8 cellular contexts compared by ENCODE assay signal in genomic region chr1:998905-999796, GRCh38. TPM values are rescaled to one million over a fixed set of nuclear protein-coding genes. Genes with fewer than 3 reads are reported as not detected.
DNase-seq lines count a peak whose midpoint lies in the region; ATAC-seq and TF ChIP-seq lines count a peak whose summit lies in the region.

No MANE protein-coding gene starts in this region.

- H3K9me3 ChIP-seq in heart right ventricle, result no peaks in the 10 kb centered on the region

- H3K4me3 ChIP-seq in WI38 (ENCODE audit: low read depth, low read length) (peak overlapping the region; percentile 65), heart right ventricle (peak overlapping the region; percentile 52 to 94 (median 76))

- WGBS in heart right ventricle, 2 donors, result 0 to 1% methylated on average over 92 to 99 of the region's 99 CpGs

- ATAC-seq in heart right ventricle (peak in 3 of 8 donors; percentile 2 to 3 (median 2)), esophagus mucosa (no peak)

- peak overlapping the region; percentile 51 for H3K4me3 Mint-ChIP-seq in activated naive CD4-positive, alpha-beta T cell treated with anti-CD3 and anti-CD28 coated beads for 36 hours

- DNase-seq in activated naive CD4-positive, alpha-beta T cell treated with anti-CD3 and anti-CD28 coated beads for 36 hours, result no peak
- DNase-seq in activated naive CD4-positive, alpha-beta T cell treated with anti-CD3 and anti-CD28 coated beads, Interleukin-2, amount 50 U/mL, for 16 hours, result no peak
- DNase-seq in heart right ventricle (peak; percentile 25 to 54), retina (peak; percentile 71), cortex of kidney (lab: John Stamatoyannopoulos, UW) (no peak)
- DNase-seq in activated effector memory CD4-positive, alpha-beta T cell treated with Interleukin-2 at 50 U/mL for 16 hours, result no peak

- CTCF ChIA-PET in activated naive CD4-positive, alpha-beta T cell treated with anti-CD3 and anti-CD28 coated beads for 36 hours (lab: Charles Lee), result interaction anchor here (0.8 kb wide), 1 partner anchor 14 kb away, joined by 3 read pairs; no protein-coding TSS in a partner anchor

- peaks cover 8% of the 10 kb centered on the region for H3K4me1 Mint-ChIP-seq in activated naive CD4-positive, alpha-beta T cell treated with anti-CD3 and anti-CD28 coated beads for 36 hours (ENCODE audit: low read depth)

- intact Hi-C loops in activated naive CD4-positive, alpha-beta T cell treated with anti-CD3 and anti-CD28 coated beads for 36 hours (cut with micrococcal nuclease), result no loop called here
- intact Hi-C loops in heart right ventricle (cut with DNase I), result no loop called here

- H3K27ac Mint-ChIP-seq in activated naive CD4-positive, alpha-beta T cell treated with anti-CD3 and anti-CD28 coated beads for 36 hours, result no peak overlapping the region

- peaks cover 32% of the 10 kb centered on the region for H3K27me3 Mint-ChIP-seq in activated naive CD4-positive, alpha-beta T cell treated with anti-CD3 and anti-CD28 coated beads for 36 hours (ENCODE audit: low read depth)

- H3K27me3 ChIP-seq in heart right ventricle, result peaks cover 0 to 93% (median 0%) of the 10 kb centered on the region in 7 donors

- H3K27ac ChIP-seq in heart right ventricle, result peak overlapping the region; percentile 96 to 100 (median 100)

- peaks cover 0 to 47% (median 22%) of the 10 kb centered on the region in 9 donors for H3K4me1 ChIP-seq in heart right ventricle

- no peaks in the 10 kb centered on the region for H3K36me3 Mint-ChIP-seq in activated naive CD4-positive, alpha-beta T cell treated with anti-CD3 and anti-CD28 coated beads for 36 hours (ENCODE audit: low read depth)

- peaks cover 0 to 17% (median 0%) of the 10 kb centered on the region in 9 donors for H3K36me3 ChIP-seq in heart right ventricle

- H3K9me3 Mint-ChIP-seq in activated naive CD4-positive, alpha-beta T cell treated with anti-CD3 and anti-CD28 coated beads for 36 hours, result no peaks in the 10 kb centered on the region

- no peak for TF ChIP-seq CTCF in WI38 (IDR thresholded peaks at IDR 0.05; ENCODE audit: low read depth, low read length)
- peak in 2 of 9 donors; percentile 13 to 40 for TF ChIP-seq CTCF in heart right ventricle (IDR thresholded peaks at IDR 0.05)

RNA-seq across cellular contexts. Expression of gene HES4, which starts 0.7 kb away (rescaled TPM):
- 1 to 10 TPM; 4.1 to 4.7 TPM for total RNA-seq in activated naive CD4-positive, alpha-beta T cell treated with anti-CD3 and anti-CD28 coated beads for 36 hours
- total RNA-seq in heart right ventricle, result 10 to 100 TPM; 28.5 to 78.1 (median 41.6) TPM
- 10 to 100 TPM; 49.2 to 49.8 TPM for polyA plus RNA-seq in heart right ventricle
- total RNA-seq in esophagus mucosa, result 15.7 TPM

RNA-seq across cellular contexts. Expression of gene ISG15, which starts 14.1 kb away (rescaled TPM):
- 100 to 1,000 TPM; 143 to 147 TPM for total RNA-seq in activated naive CD4-positive, alpha-beta T cell treated with anti-CD3 and anti-CD28 coated beads for 36 hours
- total RNA-seq in heart right ventricle, result 100 to 1,000 TPM in 1 of 10 donors, 10 to 100 TPM in 8, 1 to 10 TPM in 1; 9.8 to 169 (median 20.9) TPM
- 100 to 1,000 TPM in 1 of 2 donors, 10 to 100 TPM in 1; 51.7 to 186 TPM for polyA plus RNA-seq in heart right ventricle
- total RNA-seq in esophagus mucosa, result 12.1 TPM

RNA-seq across cellular contexts. Expression of gene PERM1, which starts 17.3 kb away (rescaled TPM):
- total RNA-seq in activated naive CD4-positive, alpha-beta T cell treated with anti-CD3 and anti-CD28 coated beads for 36 hours, result not detected
- total RNA-seq in heart right ventricle (100 to 1,000 TPM in 8 of 10 donors, 10 to 100 TPM in 2; 66.2 to 238 (median 122) TPM), esophagus mucosa (not detected)
- 100 to 1,000 TPM in 1 of 2 donors, 10 to 100 TPM in 1; 55.1 to 513 TPM for polyA plus RNA-seq in heart right ventricle

RNA-seq across cellular contexts. Expression of gene AGRN, which starts 20.8 kb away (rescaled TPM):
- 10 to 100 TPM; 30.5 to 35.1 TPM for total RNA-seq in activated naive CD4-positive, alpha-beta T cell treated with anti-CD3 and anti-CD28 coated beads for 36 hours
- 10 to 100 TPM; 12.7 to 33.9 (median 18.3) TPM for total RNA-seq in heart right ventricle
- 10 to 100 TPM; 11.5 to 30.7 TPM for polyA plus RNA-seq in heart right ventricle
- 41.0 TPM for total RNA-seq in esophagus mucosa

RNA-seq across cellular contexts. Expression of gene PLEKHN1, which starts 32.9 kb away (rescaled TPM):
- total RNA-seq in activated naive CD4-positive, alpha-beta T cell treated with anti-CD3 and anti-CD28 coated beads for 36 hours, result under 1 TPM; 0.52 to 0.69 TPM
- total RNA-seq in heart right ventricle (under 1 TPM in 2 of 10 donors, not detected in 8; 0.13 to 0.30 TPM), esophagus mucosa (26.4 TPM)
- under 1 TPM; 0.28 to 0.37 TPM for polyA plus RNA-seq in heart right ventricle

Comparison
In these comparisons a context has a peak if more than half of its experiments do, and no peak if none do; other contexts are left out.
1. DNase-seq: peak in heart right ventricle (2 of 2) and retina (single experiment); none in activated naive CD4-positive, alpha-beta T cell treated with anti-CD3 and anti-CD28 coated beads for 36 hours (single experiment), activated naive CD4-positive, alpha-beta T cell treated with anti-CD3 and anti-CD28 coated beads, Interleukin-2, amount 50 U/mL, for 16 hours (single experiment), activated effector memory CD4-positive, alpha-beta T cell treated with Interleukin-2 at 50 U/mL for 16 hours (single experiment) and cortex of kidney (single experiment).
2. RNA of gene PERM1, which starts 17.3 kb away (total RNA-seq): 66.2 to 238 TPM in heart right ventricle; not detected in esophagus mucosa (single experiment) and not detected in activated naive CD4-positive, alpha-beta T cell treated with anti-CD3 and anti-CD28 coated beads for 36 hours; every median in the first group is over 10 times any median in the second.